In genomic region chr1:61451214-61451968, GRCh38 we compare ENCODE assay signal across 1 cellular context.
TF ChIP-seq lines count a peak whose summit lies in the region.

No MANE protein-coding gene starts in this region.

TF ChIP-seq in K562, 482 proteins besides CTCF, POLR2A, EP300 and RAD21 (continued from another document):
- TF ChIP-seq E2F1 (CRISPR knock-in tag; IDR thresholded peaks at IDR 0.05) (no peak), MAFK (IDR thresholded peaks at IDR 0.05; ENCODE audit: low read length) (peak; percentile 99), ZNF316 (IDR thresholded peaks at IDR 0.05) (peak; percentile 98), C11orf30 (IDR thresholded peaks at IDR 0.05; ENCODE audit: low read depth) (peak; percentile 95)
